In genomic region chr14:34078117-34078743, GRCh38 we compare ENCODE assay signal across 14 cellular contexts.
DNase-seq lines count a peak whose midpoint lies in the region; ATAC-seq and TF ChIP-seq lines count a peak whose summit lies in the region.
"Had no signal": no experiment of that assay in that cellular context is flagged by ENCODE, and none has a peak within 500 bp of the region (broad histone marks: within the 10 kb centered on the region; RNA-seq: fewer than 3 reads in every experiment).

No MANE protein-coding gene starts in this region.

- H3K27me3 ChIP-seq in smooth muscle cell (ENCODE audit: low read depth) = no peaks in the 10 kb centered on the region
- H3K27me3 ChIP-seq: SJSA1, thyroid gland had no signal

- no peak overlapping the region for H3K4me2 ChIP-seq in smooth muscle cell

- no peaks in the 10 kb centered on the region for H3K9me3 ChIP-seq in smooth muscle cell (replicated peaks; ENCODE audit: low read depth)
- H3K9me3 ChIP-seq: SJSA1, thyroid gland had no signal

- H2AFZ ChIP-seq in smooth muscle cell (ENCODE audit: low read depth) = peak overlapping the region; percentile 54

- WGBS in smooth muscle cell (ENCODE audit: low lambda C conversion rate) = 79% methylated on average over 12 of the region's 12 CpGs

- DNase-seq in Kasumi-1 (lab: John Stamatoyannopoulos, UW) (peak; percentile 47 to 50), SIG-M5 (lab: John Stamatoyannopoulos, UW) (peak; percentile 5), coronary artery (ENCODE audit: low spot score) (peak; percentile 40), smooth muscle cell (lab: John Stamatoyannopoulos, UW; ENCODE audit: unreplicated experiment) (no peak)
- no peak for DNase-seq in effector CD8-positive, alpha-beta T cell (lab: John Stamatoyannopoulos, UW)
- DNase-seq: activated CD4-positive, alpha-beta T cell treated with anti-CD3 and anti-CD28 coated beads for 1 hour; activated T-cell treated with anti-CD3 and anti-CD28 coated beads, Interleukin-2, amount 50 U/mL, for 72 hours; left ventricle myocardium superior; NCI-H526 treated with DMSO at 0.1 percent for 48 hours; thyroid gland had no signal

- peaks cover 22% of the 10 kb centered on the region for H3K4me1 ChIP-seq in smooth muscle cell (ENCODE audit: low read depth)

- no peak for ATAC-seq in GM21737 (IDR thresholded peaks at IDR 0.05; ENCODE audit: unreplicated experiment)
- ATAC-seq in HG02798 (IDR thresholded peaks at IDR 0.05; ENCODE audit: poor library complexity, unreplicated experiment) = no peak
- ATAC-seq: activated T-cell treated with anti-CD3 and anti-CD28 coated beads, Interleukin-2, amount 50 U/mL, for 72 hours; left ventricle myocardium superior had no signal

- no peak overlapping the region for H3K27ac ChIP-seq in coronary artery
- H3K27ac ChIP-seq in smooth muscle cell (ENCODE audit: low read depth) = no peak overlapping the region
- H3K27ac ChIP-seq: epithelial cell of prostate, SJSA1, thyroid gland had no signal

- no peak overlapping the region for H3K9ac ChIP-seq in smooth muscle cell (ENCODE audit: low read depth)

- TF ChIP-seq CTCF in coronary artery (IDR thresholded peaks at IDR 0.05) (no peak), smooth muscle cell (IDR thresholded peaks at IDR 0.05; ENCODE audit: borderline replicate concordance, insufficient read depth, poor library complexity, severe bottlenecking) (no peak)

- H3F3A ChIP-seq in smooth muscle cell (ENCODE audit: low read depth) = peaks cover 9% of the 10 kb centered on the region

- no peaks in the 10 kb centered on the region for H3K36me3 ChIP-seq in smooth muscle cell (ENCODE audit: low read depth)
- H3K36me3 ChIP-seq: SJSA1, thyroid gland had no signal

- H3K4me3 ChIP-seq in coronary artery = no peak overlapping the region
- H3K4me3 ChIP-seq in smooth muscle cell = no peak overlapping the region
- H3K4me3 ChIP-seq: SJSA1, thyroid gland had no signal

- H3K79me2 ChIP-seq in smooth muscle cell (ENCODE audit: low read depth) = no peaks in the 10 kb centered on the region

- no peaks in the 10 kb centered on the region for H4K20me1 ChIP-seq in smooth muscle cell (ENCODE audit: low read depth)

Comparison
In these comparisons a context has a peak if more than half of its experiments do, and no peak if none do; other contexts are left out.
1. DNase-seq: peak in Kasumi-1 (2 of 2), SIG-M5 (single experiment) and coronary artery (single experiment); none in smooth muscle cell (single experiment) and effector CD8-positive, alpha-beta T cell (single experiment).